In the genomic region with DNA sequence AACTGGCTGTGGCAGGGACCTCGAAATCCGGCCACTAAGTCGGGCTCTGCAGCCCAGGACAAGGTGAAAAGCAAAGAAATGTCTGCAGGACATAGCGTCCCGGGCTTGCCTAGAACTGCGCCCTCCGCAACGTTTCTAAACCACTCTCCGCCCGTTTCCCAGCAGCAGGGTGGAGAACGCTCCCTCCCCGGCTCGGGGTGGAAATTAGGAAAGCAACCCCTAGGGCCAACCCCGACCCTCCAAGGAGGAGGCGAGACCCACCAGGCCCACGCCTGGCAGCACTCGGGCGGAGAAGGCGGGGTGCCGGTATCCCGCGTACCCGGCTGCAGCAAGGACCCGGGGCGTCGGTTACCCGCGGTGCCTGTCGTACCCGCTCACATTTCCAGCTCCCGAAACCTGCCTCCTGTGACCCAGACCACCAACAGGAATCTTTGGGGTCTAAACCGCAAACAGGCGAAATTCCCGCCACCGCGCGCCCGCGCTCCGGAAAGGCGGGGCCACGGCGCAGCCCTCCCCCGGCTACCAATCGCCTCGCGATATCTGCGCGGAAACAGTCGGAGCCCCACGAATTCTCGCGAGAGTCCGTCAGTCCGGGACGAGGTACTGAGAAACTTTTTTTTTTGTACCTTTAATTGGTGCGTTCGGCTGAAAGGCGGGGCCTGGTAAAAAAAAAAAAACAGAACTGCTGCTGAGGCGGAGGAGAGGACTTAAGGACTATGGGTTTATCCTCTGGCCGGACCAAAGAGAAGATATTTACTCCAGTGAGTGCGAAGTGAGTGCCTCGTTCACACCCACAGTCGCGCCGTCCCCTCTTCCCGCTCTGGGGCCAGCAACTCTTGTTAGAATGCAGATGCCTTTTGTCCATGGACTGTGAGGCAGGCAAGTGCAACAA, we compare ENCODE assay signal across 8 cellular contexts. TPM values are rescaled to one million over a fixed set of nuclear protein-coding genes. Genes with fewer than 3 reads are reported as not detected.
DNase-seq lines count a peak whose midpoint lies in the region; ATAC-seq and TF ChIP-seq lines count a peak whose summit lies in the region.

A gene with protein sequence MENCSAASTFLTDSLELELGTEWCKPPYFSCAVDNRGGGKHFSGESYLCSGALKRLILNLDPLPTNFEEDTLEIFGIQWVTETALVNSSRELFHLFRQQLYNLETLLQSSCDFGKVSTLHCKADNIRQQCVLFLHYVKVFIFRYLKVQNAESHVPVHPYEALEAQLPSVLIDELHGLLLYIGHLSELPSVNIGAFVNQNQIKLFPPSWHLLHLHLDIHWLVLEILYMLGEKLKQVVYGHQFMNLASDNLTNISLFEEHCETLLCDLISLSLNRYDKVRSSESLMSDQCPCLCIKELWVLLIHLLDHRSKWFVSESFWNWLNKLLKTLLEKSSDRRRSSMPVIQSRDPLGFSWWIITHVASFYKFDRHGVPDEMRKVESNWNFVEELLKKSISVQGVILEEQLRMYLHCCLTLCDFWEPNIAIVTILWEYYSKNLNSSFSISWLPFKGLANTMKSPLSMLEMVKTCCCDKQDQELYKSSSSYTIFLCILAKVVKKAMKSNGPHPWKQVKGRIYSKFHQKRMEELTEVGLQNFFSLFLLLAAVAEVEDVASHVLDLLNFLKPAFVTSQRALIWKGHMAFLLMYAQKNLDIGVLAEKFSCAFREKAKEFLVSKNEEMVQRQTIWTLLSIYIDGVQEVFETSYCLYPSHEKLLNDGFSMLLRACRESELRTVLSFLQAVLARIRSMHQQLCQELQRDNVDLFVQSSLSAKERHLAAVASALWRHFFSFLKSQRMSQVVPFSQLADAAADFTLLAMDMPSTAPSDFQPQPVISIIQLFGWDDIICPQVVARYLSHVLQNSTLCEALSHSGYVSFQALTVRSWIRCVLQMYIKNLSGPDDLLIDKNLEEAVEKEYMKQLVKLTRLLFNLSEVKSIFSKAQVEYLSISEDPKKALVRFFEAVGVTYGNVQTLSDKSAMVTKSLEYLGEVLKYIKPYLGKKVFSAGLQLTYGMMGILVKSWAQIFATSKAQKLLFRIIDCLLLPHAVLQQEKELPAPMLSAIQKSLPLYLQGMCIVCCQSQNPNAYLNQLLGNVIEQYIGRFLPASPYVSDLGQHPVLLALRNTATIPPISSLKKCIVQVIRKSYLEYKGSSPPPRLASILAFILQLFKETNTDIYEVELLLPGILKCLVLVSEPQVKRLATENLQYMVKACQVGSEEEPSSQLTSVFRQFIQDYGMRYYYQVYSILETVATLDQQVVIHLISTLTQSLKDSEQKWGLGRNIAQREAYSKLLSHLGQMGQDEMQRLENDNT (minus strand): TSS at position 491 of the 892 bp plus-strand sequence. CDS start 739 bp downstream, outside the sequence.

- peak; percentile 97 for ATAC-seq in GM21576 (IDR thresholded peaks at IDR 0.05; ENCODE audit: unreplicated experiment)

- H3K27me3 Mint-ChIP-seq in IgD-negative memory B cell, result no peaks in the 10 kb centered on the region

- peak within 1 kb of the TSS; percentile 95 to 100 (median 97) for H3K4me3 Mint-ChIP-seq in IgD-negative memory B cell

- H3K27ac Mint-ChIP-seq in IgD-negative memory B cell, result peak within 1 kb of the TSS; percentile 61 to 95 (median 92)

- peak within 1 kb of the TSS; percentile 57 to 76 for H3K9ac ChIP-seq in mucosa of rectum (ENCODE audit: low read depth in 1 of 2, low read length in 2 of 2)

- H3K27ac ChIP-seq in mucosa of rectum (ENCODE audit: low read depth in 2 of 2, low read length in 2 of 2), result peak within 1 kb of the TSS; percentile 50 to 57

- H3K4me3 ChIP-seq in epithelial cell of proximal tubule (ENCODE audit: low read depth, low read length) (peak within 1 kb of the TSS; percentile 72), mucosa of rectum (ENCODE audit: low read length in 2 of 2) (peak within 1 kb of the TSS; percentile 77 to 87)

- peaks cover 6 to 8% of the 10 kb centered on the region in 2 donors for H3K4me1 ChIP-seq in mucosa of rectum (ENCODE audit: control insufficient read depth in 2 of 2, insufficient read depth in 2 of 2, low read length in 2 of 2)

- peak; percentile 88 for DNase-seq in DMS153 (lab: John Stamatoyannopoulos, UW)
- peak; percentile 99 for DNase-seq in OCI-M1 (lab: John Stamatoyannopoulos, UW)
- DNase-seq in activated T-cell treated with anti-CD3 and anti-CD28 coated beads for 1 hour (ENCODE audit: low read depth), result peak; percentile 85
- peak; percentile 52 for DNase-seq in epithelial cell of proximal tubule (ENCODE audit: low read depth)
- peak; percentile 79 to 86 for DNase-seq in stimulated activated CD8-positive, alpha-beta memory T cell treated with anti-CD3 and anti-CD28 coated beads, Interleukin-4, amount 100 ng/mL, for 4 hours (ENCODE audit: low read depth in 2 of 2, low spot score in 1 of 2)

- peaks cover 2% of the 10 kb centered on the region for H3K36me3 Mint-ChIP-seq in IgD-negative memory B cell

- H3K9me3 Mint-ChIP-seq in IgD-negative memory B cell, result no peaks in the 10 kb centered on the region

- no peaks in the 10 kb centered on the region for H3K36me3 ChIP-seq in mucosa of rectum (ENCODE audit: control insufficient read depth in 2 of 2, insufficient read depth in 2 of 2, low read length in 2 of 2)

- H3K4me1 Mint-ChIP-seq in IgD-negative memory B cell, result peaks cover 19 to 25% (median 22%) of the 10 kb centered on the region in 3 donors

- no peak for TF ChIP-seq CTCF in epithelial cell of proximal tubule (conservative IDR thresholded peaks at IDR 0.05; ENCODE audit: low read depth, low read length)

- H3K9me3 ChIP-seq in mucosa of rectum (ENCODE audit: control insufficient read depth in 2 of 2, low read length in 2 of 2), result no peaks in the 10 kb centered on the region

- no peaks in the 10 kb centered on the region for H3K27me3 ChIP-seq in mucosa of rectum (ENCODE audit: control insufficient read depth in 2 of 2, insufficient read depth in 2 of 2, low read length in 2 of 2)

RNA-seq across cellular contexts. Expression of the gene that starts here (rescaled TPM):
- polyA plus RNA-seq in IgD-negative memory B cell, result 3.9 TPM
- 10.7 and 19.2 TPM in 2 replicates for total RNA-seq in epithelial cell of proximal tubule

Comparison
In these comparisons a context has a peak if more than half of its experiments do, and no peak if none do; other contexts are left out.
1. Peak in every context shown above with its lines: DNase-seq, ATAC-seq, H3K4me3 ChIP-seq and H3K27ac ChIP-seq.